In the genomic region with DNA sequence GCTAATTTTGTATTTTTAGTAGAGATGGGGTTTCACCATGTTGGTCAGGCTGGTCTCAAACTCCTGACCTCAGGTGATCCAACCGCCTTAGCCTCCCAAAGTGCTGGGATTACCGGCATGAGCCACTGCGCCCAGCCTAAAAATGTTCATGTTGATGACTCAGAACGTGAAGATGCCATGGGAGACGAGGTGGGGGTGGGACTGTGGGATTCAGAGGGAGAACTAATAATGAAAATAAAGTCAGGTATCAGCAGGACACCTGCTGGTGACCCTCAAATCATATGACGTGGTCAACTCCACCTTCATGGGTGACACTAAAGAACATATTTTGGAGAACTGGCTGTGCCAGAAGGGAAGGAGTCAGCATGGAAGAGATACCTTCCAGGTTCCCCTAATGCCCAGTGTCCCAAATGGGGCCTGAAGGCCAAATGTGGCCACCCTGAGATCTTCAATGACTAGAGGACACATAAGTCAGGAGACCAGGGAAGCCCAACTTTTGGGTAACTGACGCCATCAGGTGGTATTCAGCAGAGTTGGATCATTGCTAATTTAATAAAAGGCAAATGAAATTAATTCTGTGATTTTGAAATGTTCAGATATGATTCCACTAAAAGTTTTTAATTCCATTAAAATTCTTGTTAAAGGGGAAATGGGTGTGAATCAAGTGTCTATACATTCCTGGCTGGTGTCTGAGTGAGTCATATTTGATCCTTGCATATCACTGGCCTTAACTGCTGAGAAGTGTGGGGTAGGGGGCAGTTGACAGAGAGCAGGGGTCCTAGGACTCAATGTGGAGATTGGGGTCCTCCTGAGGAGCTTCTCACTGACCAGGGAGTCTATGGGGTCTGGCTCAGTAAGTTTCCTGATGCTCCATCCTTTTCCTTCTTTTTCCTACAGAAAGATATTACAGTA, we compare ENCODE assay signal across 8 cellular contexts.
A peak's percentile ranks its signal among the peaks of the same experiment; 100 is the strongest.
DNase-seq lines count a peak whose midpoint lies in the region; ATAC-seq and TF ChIP-seq lines count a peak whose summit lies in the region.

No MANE protein-coding gene starts in this region.

- ATAC-seq in GM21423 (IDR thresholded peaks at IDR 0.05; ENCODE audit: unreplicated experiment) = no peak
- ATAC-seq in GM19467 (IDR thresholded peaks at IDR 0.05; ENCODE audit: unreplicated experiment) = no peak

- H3K4me1 Mint-ChIP-seq in osteocyte (ENCODE audit: unreplicated experiment) = peaks cover 24% of the 10 kb centered on the region

- H3K4me3 Mint-ChIP-seq in osteocyte (ENCODE audit: unreplicated experiment) = no peak overlapping the region

- peak overlapping the region; percentile 5 for H3K27ac Mint-ChIP-seq in osteocyte (ENCODE audit: unreplicated experiment)

- DNase-seq in NCI-H1092 treated with DMSO at 0.1 percent for 48 hours (lab: John Stamatoyannopoulos, UW) (peak; percentile 5), NCI-H1092 (lab: John Stamatoyannopoulos, UW) (no peak), NAMALWA (ENCODE audit: low spot score) (peak; percentile 9), ecto neural progenitor cell (ENCODE audit: low spot score) (peak; percentile 12), osteocyte (ENCODE audit: extremely low spot score, unreplicated experiment) (peak; percentile 48)
- no peak for DNase-seq in central memory CD4-positive, alpha-beta T cell

- no peaks in the 10 kb centered on the region for H3K36me3 Mint-ChIP-seq in osteocyte (ENCODE audit: unreplicated experiment)

- H3K27me3 Mint-ChIP-seq in osteocyte (ENCODE audit: unreplicated experiment) = no peaks in the 10 kb centered on the region

- TF ChIP-seq CTCF in osteocyte (IDR thresholded peaks at IDR 0.05) = peak; percentile 60

- no peaks in the 10 kb centered on the region for H3K9me3 Mint-ChIP-seq in osteocyte (ENCODE audit: unreplicated experiment)

Comparison
In these comparisons a context has a peak if more than half of its experiments do, and no peak if none do; other contexts are left out.
1. DNase-seq: peak in NCI-H1092 treated with DMSO at 0.1 percent for 48 hours (single experiment), NAMALWA (single experiment), ecto neural progenitor cell (single experiment) and osteocyte (single experiment); none in NCI-H1092 (single experiment) and central memory CD4-positive, alpha-beta T cell (single experiment).